2 cellular contexts compared by ENCODE assay signal in the genomic region with DNA sequence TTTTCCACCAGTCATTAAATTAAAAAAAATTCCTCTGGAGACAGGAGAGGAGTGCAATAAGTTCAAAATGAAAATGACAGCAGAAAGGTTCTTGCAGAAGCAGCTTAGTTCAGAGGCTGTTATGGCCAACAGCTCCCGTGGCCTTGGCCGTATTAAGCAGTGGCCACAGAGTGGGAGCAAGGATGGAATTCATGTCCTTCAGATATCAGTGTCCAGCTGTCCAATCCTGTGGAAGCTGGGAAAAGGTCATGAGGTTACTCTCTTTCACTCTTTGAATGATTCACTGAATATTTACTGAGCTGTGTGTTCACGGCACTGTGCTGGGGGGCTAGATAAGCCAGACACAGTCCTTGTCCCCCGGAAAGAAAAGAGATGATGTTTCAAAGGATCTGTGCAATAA.
TF ChIP-seq lines count a peak whose summit lies in the region.

No MANE protein-coding gene starts in this region.

TF ChIP-seq in A549, 52 proteins besides CTCF, POLR2A, EP300 and RAD21 (continued from another document):
- TF ChIP-seq, protein P1, sequence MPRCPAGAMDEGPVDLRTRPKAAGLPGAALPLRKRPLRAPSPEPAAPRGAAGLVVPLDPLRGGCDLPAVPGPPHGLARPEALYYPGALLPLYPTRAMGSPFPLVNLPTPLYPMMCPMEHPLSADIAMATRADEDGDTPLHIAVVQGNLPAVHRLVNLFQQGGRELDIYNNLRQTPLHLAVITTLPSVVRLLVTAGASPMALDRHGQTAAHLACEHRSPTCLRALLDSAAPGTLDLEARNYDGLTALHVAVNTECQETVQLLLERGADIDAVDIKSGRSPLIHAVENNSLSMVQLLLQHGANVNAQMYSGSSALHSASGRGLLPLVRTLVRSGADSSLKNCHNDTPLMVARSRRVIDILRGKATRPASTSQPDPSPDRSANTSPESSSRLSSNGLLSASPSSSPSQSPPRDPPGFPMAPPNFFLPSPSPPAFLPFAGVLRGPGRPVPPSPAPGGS (IDR thresholded peaks at IDR 0.05) = no peak
- TF ChIP-seq EHF (CRISPR knock-in tag; IDR thresholded peaks at IDR 0.05) = no peak
- no peak for TF ChIP-seq RFX5 (IDR thresholded peaks at IDR 0.05)
- TF ChIP-seq ZNF302 (CRISPR knock-in tag; IDR thresholded peaks at IDR 0.05) = no peak
- no peak for TF ChIP-seq PHF8 (IDR thresholded peaks at IDR 0.05; ENCODE audit: borderline replicate concordance, low read depth)
- TF ChIP-seq HDAC2 (IDR thresholded peaks at IDR 0.05) = no peak
- no peak for TF ChIP-seq TFCP2L1 (CRISPR knock-in tag; IDR thresholded peaks at IDR 0.05)
- TF ChIP-seq HOXB5 (CRISPR knock-in tag; IDR thresholded peaks at IDR 0.05) = no peak
- no peak for TF ChIP-seq FOSB (CRISPR knock-in tag; IDR thresholded peaks at IDR 0.05)
- TF ChIP-seq KDM5A (IDR thresholded peaks at IDR 0.05) = no peak

TF ChIP-seq in IMR-90, 13 proteins besides CTCF, POLR2A, EP300 and RAD21 (continued from another document):
- TF ChIP-seq, protein P2, sequence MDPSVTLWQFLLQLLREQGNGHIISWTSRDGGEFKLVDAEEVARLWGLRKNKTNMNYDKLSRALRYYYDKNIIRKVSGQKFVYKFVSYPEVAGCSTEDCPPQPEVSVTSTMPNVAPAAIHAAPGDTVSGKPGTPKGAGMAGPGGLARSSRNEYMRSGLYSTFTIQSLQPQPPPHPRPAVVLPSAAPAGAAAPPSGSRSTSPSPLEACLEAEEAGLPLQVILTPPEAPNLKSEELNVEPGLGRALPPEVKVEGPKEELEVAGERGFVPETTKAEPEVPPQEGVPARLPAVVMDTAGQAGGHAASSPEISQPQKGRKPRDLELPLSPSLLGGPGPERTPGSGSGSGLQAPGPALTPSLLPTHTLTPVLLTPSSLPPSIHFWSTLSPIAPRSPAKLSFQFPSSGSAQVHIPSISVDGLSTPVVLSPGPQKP (IDR thresholded peaks at IDR 0.05; ENCODE audit: borderline replicate concordance, low read depth, low read length) = no peak
- TF ChIP-seq RCOR1 (IDR thresholded peaks at IDR 0.05; ENCODE audit: insufficient replicate concordance, low read length) (no peak), MAFK (IDR thresholded peaks at IDR 0.05; ENCODE audit: low read depth, low read length) (no peak), FOS (IDR thresholded peaks at IDR 0.05; ENCODE audit: low read depth, low read length) (no peak), CHD1 (IDR thresholded peaks at IDR 0.05; ENCODE audit: low read depth, low read length) (no peak), NFE2L2 (IDR thresholded peaks at IDR 0.05; ENCODE audit: low read depth, low read length) (no peak)
- TF ChIP-seq, protein P3, sequence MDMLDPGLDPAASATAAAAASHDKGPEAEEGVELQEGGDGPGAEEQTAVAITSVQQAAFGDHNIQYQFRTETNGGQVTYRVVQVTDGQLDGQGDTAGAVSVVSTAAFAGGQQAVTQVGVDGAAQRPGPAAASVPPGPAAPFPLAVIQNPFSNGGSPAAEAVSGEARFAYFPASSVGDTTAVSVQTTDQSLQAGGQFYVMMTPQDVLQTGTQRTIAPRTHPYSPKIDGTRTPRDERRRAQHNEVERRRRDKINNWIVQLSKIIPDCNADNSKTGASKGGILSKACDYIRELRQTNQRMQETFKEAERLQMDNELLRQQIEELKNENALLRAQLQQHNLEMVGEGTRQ (IDR thresholded peaks at IDR 0.05; ENCODE audit: low read depth, low read length) = no peak
TF ChIP-seq in IMR-90: peak in this region for 0.
